Comparison of ENCODE assay signal across 1 cellular context in genomic region chr17:42866631-42867575, GRCh38.
TF ChIP-seq lines count a peak whose summit lies in the region.

No MANE protein-coding gene starts in this region.

TF ChIP-seq in HepG2, 621 proteins besides CTCF, POLR2A, EP300 and RAD21 (continued from another document and continues in another):
- TF ChIP-seq ZNF704 (CRISPR knock-in tag; IDR thresholded peaks at IDR 0.05; ENCODE audit: borderline replicate concordance) = no peak; the same call in 1 of the 2 replicates
- peak; percentile 72; the same call in 1 of the 2 replicates for TF ChIP-seq ZSCAN29 (CRISPR knock-in tag; conservative IDR thresholded peaks at IDR 0.05)
- no peak for TF ChIP-seq ZNF24 (IDR thresholded peaks at IDR 0.05)
- TF ChIP-seq REPIN1 (CRISPR knock-in tag; IDR thresholded peaks at IDR 0.05; ENCODE audit: borderline replicate concordance, low read depth) = no peak
- peak; percentile 86 for TF ChIP-seq MED1 (CRISPR knock-in tag; IDR thresholded peaks at IDR 0.05)
- TF ChIP-seq MATR3 (CRISPR knock-in tag; IDR thresholded peaks at IDR 0.05) = no peak
- TF ChIP-seq RFX3 (CRISPR knock-in tag; IDR thresholded peaks at IDR 0.05) = no peak
- TF ChIP-seq ZC3H4 (CRISPR knock-in tag; IDR thresholded peaks at IDR 0.05; ENCODE audit: borderline replicate concordance) = no peak
- no peak for TF ChIP-seq BATF2 (CRISPR knock-in tag; IDR thresholded peaks at IDR 0.05)
- TF ChIP-seq KDM3A (CRISPR knock-in tag; IDR thresholded peaks at IDR 0.05; ENCODE audit: low read depth) = no peak
- TF ChIP-seq ZNF143 (CRISPR knock-in tag; IDR thresholded peaks at IDR 0.05) = no peak
- peak; percentile 93; the same call in 1 of the 2 replicates for TF ChIP-seq ZNF746 (CRISPR knock-in tag; IDR thresholded peaks at IDR 0.05)
- peak; percentile 81 for TF ChIP-seq NFIC (IDR thresholded peaks at IDR 0.05; ENCODE audit: low read length)
- peak; percentile 89 for TF ChIP-seq ARID5B (CRISPR knock-in tag; IDR thresholded peaks at IDR 0.05)
- TF ChIP-seq MBD4 (IDR thresholded peaks at IDR 0.05; ENCODE audit: borderline replicate concordance, low read length) = no peak
- TF ChIP-seq ZBTB21 (CRISPR knock-in tag; IDR thresholded peaks at IDR 0.05) = no peak
- 0 out of 2 replicates have a peak, but pooled peaks have one; percentile 18 for TF ChIP-seq ZSCAN9 (CRISPR knock-in tag; IDR thresholded peaks at IDR 0.05; ENCODE audit: borderline replicate concordance)
- TF ChIP-seq THAP9 (CRISPR knock-in tag; IDR thresholded peaks at IDR 0.05; ENCODE audit: borderline replicate concordance) = no peak
- TF ChIP-seq JUND (CRISPR knock-in tag; IDR thresholded peaks at IDR 0.05) = no peak
- no peak for TF ChIP-seq ZNF207 (IDR thresholded peaks at IDR 0.05; ENCODE audit: borderline replicate concordance)
- no peak for TF ChIP-seq ZNF672 (CRISPR knock-in tag; IDR thresholded peaks at IDR 0.05)
- no peak for TF ChIP-seq ZNF589 (CRISPR knock-in tag; conservative IDR thresholded peaks at IDR 0.05)
- TF ChIP-seq CREB1 (IDR thresholded peaks at IDR 0.05) = no peak
- TF ChIP-seq CREB1 (CRISPR knock-in tag; IDR thresholded peaks at IDR 0.05) = no peak; the same call in 1 of the 2 replicates
- TF ChIP-seq ZFP91 (CRISPR knock-in tag; IDR thresholded peaks at IDR 0.05; ENCODE audit: borderline replicate concordance) = no peak; the same call in none of the 2 replicates
- TF ChIP-seq ZSCAN25 (CRISPR knock-in tag; IDR thresholded peaks at IDR 0.05) = no peak
- TF ChIP-seq BORCS8-MEF2B (CRISPR knock-in tag; IDR thresholded peaks at IDR 0.05) = peak; percentile 27; the same call in 1 of the 2 replicates
- no peak for TF ChIP-seq JDP2 (CRISPR knock-in tag; IDR thresholded peaks at IDR 0.05; ENCODE audit: borderline replicate concordance)
- no peak for TF ChIP-seq TEF (CRISPR knock-in tag; IDR thresholded peaks at IDR 0.05)
- no peak for TF ChIP-seq ZNF678 (CRISPR knock-in tag; IDR thresholded peaks at IDR 0.05)
- no peak for TF ChIP-seq ZNF660 (CRISPR knock-in tag; IDR thresholded peaks at IDR 0.05; ENCODE audit: borderline replicate concordance, low read depth)
- TF ChIP-seq ZNF761 (CRISPR knock-in tag; conservative IDR thresholded peaks at IDR 0.05) = peak; percentile 71
- TF ChIP-seq ZNF329 (CRISPR knock-in tag; IDR thresholded peaks at IDR 0.05; ENCODE audit: low read depth) = no peak
- TF ChIP-seq ZNF781 (CRISPR knock-in tag; IDR thresholded peaks at IDR 0.05; ENCODE audit: borderline replicate concordance, not compliant biosample characterization) = no peak
- TF ChIP-seq KAT2B (IDR thresholded peaks at IDR 0.05; ENCODE audit: borderline replicate concordance, low read depth, low read length) = no peak
- TF ChIP-seq NKX3-1 (CRISPR knock-in tag; IDR thresholded peaks at IDR 0.05) = no peak
- no peak for TF ChIP-seq HBP1 (CRISPR knock-in tag; IDR thresholded peaks at IDR 0.05; ENCODE audit: low read depth)
- TF ChIP-seq TSC22D2 (CRISPR knock-in tag; IDR thresholded peaks at IDR 0.05; ENCODE audit: borderline replicate concordance) = no peak
- TF ChIP-seq SETDB1 (CRISPR knock-in tag; IDR thresholded peaks at IDR 0.05; ENCODE audit: borderline replicate concordance) = no peak
- TF ChIP-seq ZNF432 (CRISPR knock-in tag; IDR thresholded peaks at IDR 0.05; ENCODE audit: borderline replicate concordance) = no peak
- no peak for TF ChIP-seq ZNF17 (CRISPR knock-in tag; IDR thresholded peaks at IDR 0.05)
- no peak for TF ChIP-seq SIN3B (IDR thresholded peaks at IDR 0.05; ENCODE audit: low read length)
- no peak for TF ChIP-seq ZBTB44 (CRISPR knock-in tag; IDR thresholded peaks at IDR 0.05)
- TF ChIP-seq HNRNPK (IDR thresholded peaks at IDR 0.05; ENCODE audit: low read depth, low read length, poor library complexity, severe bottlenecking) = no peak
- 0 out of 2 replicates have a peak, but pooled peaks have one; percentile 44 for TF ChIP-seq AHDC1 (CRISPR knock-in tag; IDR thresholded peaks at IDR 0.05; ENCODE audit: borderline replicate concordance)
- no peak for TF ChIP-seq MBNL3 (CRISPR knock-in tag; conservative IDR thresholded peaks at IDR 0.05)
- TF ChIP-seq GPN1 (CRISPR knock-in tag; IDR thresholded peaks at IDR 0.05; ENCODE audit: borderline replicate concordance) = no peak
- no peak for TF ChIP-seq KDM4B (CRISPR knock-in tag; IDR thresholded peaks at IDR 0.05)
